In the genomic region with DNA sequence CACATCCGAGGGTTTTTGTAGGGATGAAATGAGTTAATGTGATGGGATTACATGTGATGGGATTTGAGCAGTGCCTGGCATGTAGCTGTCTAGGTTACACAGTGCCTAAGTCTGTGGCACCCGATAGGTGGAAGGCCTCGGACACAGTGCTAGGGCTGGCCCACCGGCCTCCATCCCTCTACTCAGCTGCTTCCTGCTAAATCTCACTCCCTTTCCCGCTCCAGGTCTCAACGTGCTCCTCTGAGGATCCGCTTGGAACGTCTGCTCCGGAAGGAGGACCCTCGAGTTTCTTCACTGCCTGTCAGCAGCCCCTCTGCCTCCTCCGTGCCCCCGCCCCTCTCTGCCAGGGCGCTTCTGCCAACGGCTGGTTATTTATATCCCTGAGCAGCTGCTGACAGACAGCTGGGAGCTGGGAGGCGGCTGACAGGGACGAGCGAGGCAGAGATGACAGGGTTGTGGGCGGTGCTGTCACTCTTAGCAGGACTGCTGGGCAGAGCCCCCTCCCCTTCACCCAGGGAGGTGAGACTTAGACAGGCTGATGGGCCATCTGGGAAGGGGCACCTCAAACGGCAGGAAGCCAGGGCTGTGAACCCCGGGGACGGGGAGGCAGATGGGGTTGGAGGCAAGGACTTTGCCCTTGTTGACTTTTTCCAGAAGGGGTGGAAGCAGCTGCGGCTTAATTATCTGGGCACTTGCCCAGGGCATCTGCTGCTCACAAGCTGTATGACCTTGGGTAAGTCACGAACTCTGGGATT, we compare ENCODE assay signal across 14 cellular contexts. TPM values are rescaled to one million over a fixed set of nuclear protein-coding genes. Genes with fewer than 3 reads are reported as not detected.
DNase-seq lines count a peak whose midpoint lies in the region; ATAC-seq and TF ChIP-seq lines count a peak whose summit lies in the region.
"Had no signal": no experiment of that assay in that cellular context is flagged by ENCODE, and none has a peak within 500 bp of the region (broad histone marks: within the 10 kb centered on the region; RNA-seq: fewer than 3 reads in every experiment).

No MANE protein-coding gene starts in this region.

- H3K27ac ChIP-seq in uterus = no peak overlapping the region

- H3K27ac Mint-ChIP-seq in activated naive CD4-positive, alpha-beta T cell treated with anti-CD3 and anti-CD28 coated beads, Interleukin-2, amount 50 U/mL, for 72 hours = no peak overlapping the region

- DNase-seq in ELF-1 (ENCODE audit: low read depth, low spot score) = peak; percentile 51
- peak; percentile 91 to 93 for DNase-seq in NCI-H446 (lab: John Stamatoyannopoulos, UW)
- peak; percentile 54 to 69 for DNase-seq in erythroblast (lab: John Stamatoyannopoulos, UW)
- peak in 40 of 56 donors; percentile 10 to 82 (median 38) for DNase-seq in nucleus accumbens (lab: John Stamatoyannopoulos, UW)
- no peak for DNase-seq in medulla oblongata (ENCODE audit: extremely low spot score)
- no peak for DNase-seq in activated naive CD4-positive, alpha-beta T cell treated with anti-CD3 and anti-CD28 coated beads, Interleukin-2, amount 50 U/mL, for 72 hours (ENCODE audit: low spot score in 2 of 2)
- no peak for DNase-seq in MG63
- no peak for DNase-seq in uterus
- DNase-seq: activated T-cell treated with anti-CD3 and anti-CD28 coated beads, Interleukin-2, amount 50 U/mL, for 1 hour; central memory CD4-positive, alpha-beta T cell; DMS79; foreskin fibroblast; stimulated activated naive CD8-positive, alpha-beta T cell treated with anti-CD3 and anti-CD28 coated beads, Interleukin-15, Interleukin-2, amounts not matched to agents 100 U/mL and 50 U/mL, for 24 hours had no signal

- TF ChIP-seq CTCF in uterus (IDR thresholded peaks at IDR 0.05) = no peak

- H3K36me3 Mint-ChIP-seq in activated naive CD4-positive, alpha-beta T cell treated with anti-CD3 and anti-CD28 coated beads, Interleukin-2, amount 50 U/mL, for 72 hours = no peaks in the 10 kb centered on the region

- H3K4me1 ChIP-seq in uterus = no peaks in the 10 kb centered on the region

- no peak overlapping the region for H3K4me3 ChIP-seq in MG63
- H3K4me3 ChIP-seq in uterus = no peak overlapping the region

- no peak for TF ChIP-seq POLR2A in erythroblast (IDR thresholded peaks at IDR 0.05; ENCODE audit: low read length)
- TF ChIP-seq POLR2A in uterus (IDR thresholded peaks at IDR 0.05) = no peak

- H3K27me3 ChIP-seq in MG63 (no peaks in the 10 kb centered on the region), uterus (peaks cover 0 to 5% of the 10 kb centered on the region in 2 donors)

- no peaks in the 10 kb centered on the region for H3K9me3 Mint-ChIP-seq in activated naive CD4-positive, alpha-beta T cell treated with anti-CD3 and anti-CD28 coated beads, Interleukin-2, amount 50 U/mL, for 72 hours

- H3K9me3 ChIP-seq in MG63 = no peaks in the 10 kb centered on the region
- H3K9me3 ChIP-seq in uterus = no peaks in the 10 kb centered on the region

- no peak for ATAC-seq in activated naive CD4-positive, alpha-beta T cell treated with anti-CD3 and anti-CD28 coated beads, Interleukin-2, amount 50 U/mL, for 72 hours
- ATAC-seq: stimulated activated naive CD8-positive, alpha-beta T cell treated with anti-CD3 and anti-CD28 coated beads, Interleukin-15, Interleukin-2, amounts not matched to agents 100 U/mL and 50 U/mL, for 24 hours had no signal

- no peaks in the 10 kb centered on the region for H3K36me3 ChIP-seq in MG63
- no peaks in the 10 kb centered on the region for H3K36me3 ChIP-seq in uterus

- intact Hi-C loops in uterus (cut with DNase I; ENCODE audit: low total_unique reads) = no loop called here

RNA-seq across cellular contexts. Expression of gene LRRN2, which starts 26.6 kb away (rescaled TPM):
- not detected for total RNA-seq in activated naive CD4-positive, alpha-beta T cell treated with anti-CD3 and anti-CD28 coated beads, Interleukin-2, amount 50 U/mL, for 72 hours
- 1.6 and 3.4 TPM in 2 replicates for total RNA-seq in MG63 (2014; rRNA removed; shearing (Covaris generic); ENCODE audit: low replicate concordance)
- 1 to 10 TPM; 1.3 to 5.5 (median 3.9) TPM for total RNA-seq in uterus
- total RNA-seq: T-helper 2 cell treated with Interferon-gamma antibody and Interleukin-4, amounts not matched to agents 100 ng/mL and 5 ng/mL, for 36 hours had no signal

Comparison
In these comparisons a context has a peak if more than half of its experiments do, and no peak if none do; other contexts are left out.
1. DNase-seq: peak in ELF-1 (single experiment), NCI-H446 (2 of 2), erythroblast (2 of 2) and nucleus accumbens (40 of 56); none in medulla oblongata (single experiment), activated naive CD4-positive, alpha-beta T cell treated with anti-CD3 and anti-CD28 coated beads, Interleukin-2, amount 50 U/mL, for 72 hours (0 of 2), MG63 (single experiment) and uterus (0 of 2).